In genomic region chr20:15487682-15488081, GRCh38 we compare ENCODE assay signal across 33 cellular contexts.
"Had no signal": no experiment of that assay in that cellular context is flagged by ENCODE, and none has a peak within 500 bp of the region (broad histone marks: within the 10 kb centered on the region; RNA-seq: fewer than 3 reads in every experiment).

No MANE protein-coding gene starts in this region.

- DNase-seq: activated CD4-positive, alpha-beta T cell treated with anti-CD3 and anti-CD28 coated beads, Interleukin-2, amount 10 ng/mL, durations not matched to agents 24 days and 14 days; activated CD4-positive, alpha-beta T cell treated with anti-CD3 and anti-CD28 coated beads, Interleukin-2, amount 50 U/mL, for 4 hours; activated CD8-positive, alpha-beta T cell treated with anti-CD3 and anti-CD28 coated beads, Interleukin-2, amount 10 ng/mL, durations not matched to agents 7 days and 5 days; activated gamma-delta T cell treated with Interleukin-2 at 50 U/mL for 16 hours; activated naive CD4-positive, alpha-beta T cell treated with anti-CD3 and anti-CD28 coated beads for 36 hours; activated T-cell treated with anti-CD3 and anti-CD28 coated beads, Interleukin-2, amount 50 U/mL, for 24 hours; adrenal gland; body of pancreas; central memory CD4-positive, alpha-beta T cell; MM.1S; MV-4-11; NCI-H1092; NCI-H1436 treated with DMSO at 0.1 percent for 48 hours; NCI-H1694 treated with DMSO at 0.1 percent for 48 hours; NCI-H2029; NCI-H2171 treated with DMSO at 0.1 percent for 48 hours; NCI-H226; NCI-H510A; NCI-H526; NCI-H748 treated with DMSO at 0.1 percent for 48 hours; NK-92 treated with Interleukin-12 subunit alpha and Interleukin-12 subunit beta, amount 100 ng/mL, for 24 hours; SIG-M5; SW 1271; T-helper 1 cell; T-helper 2 cell; T-helper 9 cell had no signal

- H3K27me3 ChIP-seq: adrenal gland, body of pancreas, breast epithelium had no signal

- H3K9ac ChIP-seq: KMS-11 had no signal

- ATAC-seq: activated CD8-positive, alpha-beta T cell treated with anti-CD3 and anti-CD28 coated beads, Interleukin-2, amount 10 ng/mL, durations not matched to agents 7 days and 5 days; activated naive CD4-positive, alpha-beta T cell treated with anti-CD3 and anti-CD28 coated beads, Interleukin-2, amount 50 U/mL, for 72 hours; body of pancreas; Right ventricle myocardium inferior had no signal

- H3K4me1 Mint-ChIP-seq: activated CD4-positive, alpha-beta T cell treated with anti-CD3 and anti-CD28 coated beads, Interleukin-2, amount 10 ng/mL, durations not matched to agents 24 days and 14 days had no signal

- H3K36me3 ChIP-seq: adrenal gland, breast epithelium had no signal

- H3K4me1 ChIP-seq: adrenal gland, body of pancreas, breast epithelium had no signal

- H3K27ac Mint-ChIP-seq: activated CD4-positive, alpha-beta T cell treated with anti-CD3 and anti-CD28 coated beads, Interleukin-2, amount 10 ng/mL, durations not matched to agents 24 days and 14 days; activated CD8-positive, alpha-beta T cell treated with anti-CD3 and anti-CD28 coated beads, Interleukin-2, amount 10 ng/mL, durations not matched to agents 7 days and 5 days; activated naive CD4-positive, alpha-beta T cell treated with anti-CD3 and anti-CD28 coated beads for 36 hours; activated naive CD4-positive, alpha-beta T cell treated with anti-CD3 and anti-CD28 coated beads, Interleukin-2, amount 50 U/mL, for 72 hours; activated T-cell treated with anti-CD3 and anti-CD28 coated beads, Interleukin-2, amount 50 U/mL, for 24 hours; activated T-helper 1 cell treated with anti-CD3 and anti-CD28 coated beads, Interleukin-12 subunit alpha, Interleukin-12 subunit beta, Interleukin-2, Interleukin-4 antibody, amounts not matched to agents 30 ng/mL and 10 ng/mL and 1 ng/mL, durations not matched to agents 14 hours and 24 hours and 36 hours had no signal

- H3K9me3 Mint-ChIP-seq: activated CD4-positive, alpha-beta T cell treated with anti-CD3 and anti-CD28 coated beads, Interleukin-2, amount 10 ng/mL, durations not matched to agents 24 days and 14 days; activated naive CD4-positive, alpha-beta T cell treated with anti-CD3 and anti-CD28 coated beads for 36 hours; activated T-helper 1 cell treated with anti-CD3 and anti-CD28 coated beads, Interleukin-12 subunit alpha, Interleukin-12 subunit beta, Interleukin-2, Interleukin-4 antibody, amounts not matched to agents 30 ng/mL and 10 ng/mL and 1 ng/mL, durations not matched to agents 14 hours and 24 hours and 36 hours had no signal

- H3K4me3 Mint-ChIP-seq: activated CD4-positive, alpha-beta T cell treated with anti-CD3 and anti-CD28 coated beads, Interleukin-2, amount 10 ng/mL, durations not matched to agents 24 days and 14 days; activated CD8-positive, alpha-beta T cell treated with anti-CD3 and anti-CD28 coated beads, Interleukin-2, amount 10 ng/mL, durations not matched to agents 7 days and 5 days; activated naive CD4-positive, alpha-beta T cell treated with anti-CD3 and anti-CD28 coated beads for 36 hours; activated T-cell treated with anti-CD3 and anti-CD28 coated beads, Interleukin-2, amount 50 U/mL, for 24 hours; activated T-helper 1 cell treated with anti-CD3 and anti-CD28 coated beads, Interleukin-12 subunit alpha, Interleukin-12 subunit beta, Interleukin-2, Interleukin-4 antibody, amounts not matched to agents 30 ng/mL and 10 ng/mL and 1 ng/mL, durations not matched to agents 14 hours and 24 hours and 36 hours had no signal

- H3K4me2 ChIP-seq: KMS-11, PC-9 had no signal

- H3K9me3 ChIP-seq: adrenal gland, body of pancreas, breast epithelium had no signal

- H3K27ac ChIP-seq: adrenal gland, body of pancreas, breast epithelium, KMS-11, PC-9, RWPE1 had no signal

- H3K36me3 Mint-ChIP-seq: activated naive CD4-positive, alpha-beta T cell treated with anti-CD3 and anti-CD28 coated beads, Interleukin-2, amount 50 U/mL, for 72 hours had no signal

- H2AFZ ChIP-seq: PC-9 had no signal

- H3K4me3 ChIP-seq: adrenal gland, body of pancreas, breast epithelium, PC-9 had no signal

- H3K27me3 Mint-ChIP-seq: activated CD4-positive, alpha-beta T cell treated with anti-CD3 and anti-CD28 coated beads, Interleukin-2, amount 10 ng/mL, durations not matched to agents 24 days and 14 days; activated T-cell treated with anti-CD3 and anti-CD28 coated beads, Interleukin-2, amount 50 U/mL, for 24 hours had no signal
